32 cellular contexts compared by ENCODE assay signal in the genomic region with DNA sequence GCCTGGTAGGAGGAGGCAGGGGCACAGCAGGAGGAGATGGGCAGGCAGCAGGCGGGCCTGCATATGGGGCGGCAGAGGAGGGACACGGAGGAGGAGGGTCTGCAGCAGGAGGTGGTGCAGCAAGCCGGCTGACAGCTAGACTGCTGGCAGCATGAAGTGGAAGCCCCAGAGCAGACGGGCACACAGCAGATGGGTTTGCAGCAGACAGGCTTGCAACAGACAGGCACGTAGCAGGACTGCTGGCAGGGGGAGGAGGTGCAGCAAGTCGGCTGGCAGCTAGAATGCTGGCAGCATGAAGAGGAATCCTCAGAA. TPM values are rescaled to one million over a fixed set of nuclear protein-coding genes. Genes with fewer than 3 reads are reported as not detected.
"Had no signal": no experiment of that assay in that cellular context is flagged by ENCODE, and none has a peak within 500 bp of the region (broad histone marks: within the 10 kb centered on the region; RNA-seq: fewer than 3 reads in every experiment).

No MANE protein-coding gene starts in this region.

- DNase-seq: activated B cell treated with CpG ODN at 0.5 μM for 24 hours; activated CD4-positive, alpha-beta memory T cell treated with anti-CD3 and anti-CD28 coated beads, Interleukin-2, amount 10 ng/mL, durations not matched to agents 7 days and 5 days; activated CD4-positive, alpha-beta T cell treated with anti-CD3 and anti-CD28 coated beads for 4 hours; activated gamma-delta T cell; activated naive CD4-positive, alpha-beta T cell treated with anti-CD3 and anti-CD28 coated beads, Interleukin-2, amount 50 U/mL, for 16 hours; dermis blood vessel endothelial cell; effector memory CD4-positive, alpha-beta T cell; mesenchymal stem cell; nephron progenitor cell; retina; sigmoid colon; stimulated activated CD4-positive, alpha-beta T cell treated with anti-CD3 and anti-CD28 coated beads, Interleukin-2, amount 100 ng/mL, for 48 hours; stimulated activated naive CD4-positive, alpha-beta T cell treated with Interleukin-2 at 50 U/mL for 16 hours; SW 1271; T-helper 17 cell had no signal

- H3K4me2 ChIP-seq: smooth muscle cell had no signal

- H3K36me3 ChIP-seq: sigmoid colon had no signal

- H3K27ac ChIP-seq: sigmoid colon had no signal

- H3K4me3 ChIP-seq: sigmoid colon, smooth muscle cell had no signal

- FAIRE-seq: frontal cortex, islet of Langerhans had no signal

- H3K4me1 ChIP-seq: sigmoid colon had no signal

- ATAC-seq: activated CD8-positive, alpha-beta memory T cell treated with anti-CD3 and anti-CD28 coated beads, Interleukin-2, amount 10 ng/mL, durations not matched to agents 7 days and 5 days; T-helper 17 cell had no signal

RNA-seq across cellular contexts. Expression of gene KRTAP10-5, which starts 0.6 kb away (rescaled TPM):
- total RNA-seq: activated B cell treated with CpG ODN at 0.5 μM for 24 hours; activated CD4-positive, alpha-beta memory T cell treated with anti-CD3 and anti-CD28 coated beads, Interleukin-2, amount 10 ng/mL, durations not matched to agents 7 days and 5 days; activated CD8-positive, alpha-beta memory T cell treated with anti-CD3 and anti-CD28 coated beads, Interleukin-2, amount 10 ng/mL, durations not matched to agents 7 days and 5 days; activated T-helper 1 cell treated with anti-CD3 and anti-CD28 coated beads, Interleukin-12 subunit alpha, Interleukin-12 subunit beta, Interleukin-2, Interleukin-4 antibody, amounts not matched to agents 30 ng/mL and 10 ng/mL and 1 ng/mL, durations not matched to agents 14 hours and 24 hours and 36 hours; aorta; cardiac septum; dermis blood vessel endothelial cell; frontal cortex; left colon; mononuclear cell; myocyte; omental fat pad; progenitor cell of endocrine pancreas; sigmoid colon; smooth muscle cell; subcutaneous adipose tissue; T-helper 17 cell; ureter had no signal
- polyA plus RNA-seq: adipose tissue, aorta, esophagus, sigmoid colon, smooth muscle cell, thymus had no signal

RNA-seq across cellular contexts. Expression of gene KRTAP10-4, which starts 6.3 kb away (rescaled TPM):
- total RNA-seq: activated B cell treated with CpG ODN at 0.5 μM for 24 hours; activated CD4-positive, alpha-beta memory T cell treated with anti-CD3 and anti-CD28 coated beads, Interleukin-2, amount 10 ng/mL, durations not matched to agents 7 days and 5 days; activated CD8-positive, alpha-beta memory T cell treated with anti-CD3 and anti-CD28 coated beads, Interleukin-2, amount 10 ng/mL, durations not matched to agents 7 days and 5 days; activated T-helper 1 cell treated with anti-CD3 and anti-CD28 coated beads, Interleukin-12 subunit alpha, Interleukin-12 subunit beta, Interleukin-2, Interleukin-4 antibody, amounts not matched to agents 30 ng/mL and 10 ng/mL and 1 ng/mL, durations not matched to agents 14 hours and 24 hours and 36 hours; aorta; cardiac septum; dermis blood vessel endothelial cell; frontal cortex; left colon; mononuclear cell; myocyte; omental fat pad; progenitor cell of endocrine pancreas; sigmoid colon; smooth muscle cell; subcutaneous adipose tissue; T-helper 17 cell; ureter had no signal
- polyA plus RNA-seq: adipose tissue, aorta, esophagus, sigmoid colon, smooth muscle cell, thymus had no signal

RNA-seq across cellular contexts. Expression of gene KRTAP10-6, which starts 12.5 kb away (rescaled TPM):
- total RNA-seq: activated B cell treated with CpG ODN at 0.5 μM for 24 hours; activated CD4-positive, alpha-beta memory T cell treated with anti-CD3 and anti-CD28 coated beads, Interleukin-2, amount 10 ng/mL, durations not matched to agents 7 days and 5 days; activated CD8-positive, alpha-beta memory T cell treated with anti-CD3 and anti-CD28 coated beads, Interleukin-2, amount 10 ng/mL, durations not matched to agents 7 days and 5 days; activated T-helper 1 cell treated with anti-CD3 and anti-CD28 coated beads, Interleukin-12 subunit alpha, Interleukin-12 subunit beta, Interleukin-2, Interleukin-4 antibody, amounts not matched to agents 30 ng/mL and 10 ng/mL and 1 ng/mL, durations not matched to agents 14 hours and 24 hours and 36 hours; aorta; cardiac septum; dermis blood vessel endothelial cell; frontal cortex; left colon; mononuclear cell; myocyte; omental fat pad; progenitor cell of endocrine pancreas; sigmoid colon; smooth muscle cell; subcutaneous adipose tissue; T-helper 17 cell; ureter had no signal
- polyA plus RNA-seq: adipose tissue, aorta, esophagus, sigmoid colon, thymus had no signal

RNA-seq across cellular contexts. Expression of gene KRTAP10-7, which starts 20.6 kb away (rescaled TPM):
- total RNA-seq: activated B cell treated with CpG ODN at 0.5 μM for 24 hours; activated CD4-positive, alpha-beta memory T cell treated with anti-CD3 and anti-CD28 coated beads, Interleukin-2, amount 10 ng/mL, durations not matched to agents 7 days and 5 days; activated CD8-positive, alpha-beta memory T cell treated with anti-CD3 and anti-CD28 coated beads, Interleukin-2, amount 10 ng/mL, durations not matched to agents 7 days and 5 days; activated T-helper 1 cell treated with anti-CD3 and anti-CD28 coated beads, Interleukin-12 subunit alpha, Interleukin-12 subunit beta, Interleukin-2, Interleukin-4 antibody, amounts not matched to agents 30 ng/mL and 10 ng/mL and 1 ng/mL, durations not matched to agents 14 hours and 24 hours and 36 hours; aorta; cardiac septum; dermis blood vessel endothelial cell; frontal cortex; left colon; mononuclear cell; myocyte; omental fat pad; progenitor cell of endocrine pancreas; sigmoid colon; smooth muscle cell; subcutaneous adipose tissue; T-helper 17 cell; ureter had no signal
- polyA plus RNA-seq: adipose tissue, aorta, esophagus, sigmoid colon, smooth muscle cell, thymus had no signal

RNA-seq across cellular contexts. Expression of gene KRTAP10-3, which starts 21.2 kb away (rescaled TPM):
- total RNA-seq: activated B cell treated with CpG ODN at 0.5 μM for 24 hours; activated CD4-positive, alpha-beta memory T cell treated with anti-CD3 and anti-CD28 coated beads, Interleukin-2, amount 10 ng/mL, durations not matched to agents 7 days and 5 days; activated CD8-positive, alpha-beta memory T cell treated with anti-CD3 and anti-CD28 coated beads, Interleukin-2, amount 10 ng/mL, durations not matched to agents 7 days and 5 days; activated T-helper 1 cell treated with anti-CD3 and anti-CD28 coated beads, Interleukin-12 subunit alpha, Interleukin-12 subunit beta, Interleukin-2, Interleukin-4 antibody, amounts not matched to agents 30 ng/mL and 10 ng/mL and 1 ng/mL, durations not matched to agents 14 hours and 24 hours and 36 hours; aorta; cardiac septum; dermis blood vessel endothelial cell; frontal cortex; left colon; mononuclear cell; myocyte; omental fat pad; progenitor cell of endocrine pancreas; smooth muscle cell; subcutaneous adipose tissue; T-helper 17 cell; ureter had no signal
- polyA plus RNA-seq: adipose tissue, aorta, esophagus, sigmoid colon, smooth muscle cell, thymus had no signal
